ENCODE assay signal across 8 cellular contexts in the genomic region with DNA sequence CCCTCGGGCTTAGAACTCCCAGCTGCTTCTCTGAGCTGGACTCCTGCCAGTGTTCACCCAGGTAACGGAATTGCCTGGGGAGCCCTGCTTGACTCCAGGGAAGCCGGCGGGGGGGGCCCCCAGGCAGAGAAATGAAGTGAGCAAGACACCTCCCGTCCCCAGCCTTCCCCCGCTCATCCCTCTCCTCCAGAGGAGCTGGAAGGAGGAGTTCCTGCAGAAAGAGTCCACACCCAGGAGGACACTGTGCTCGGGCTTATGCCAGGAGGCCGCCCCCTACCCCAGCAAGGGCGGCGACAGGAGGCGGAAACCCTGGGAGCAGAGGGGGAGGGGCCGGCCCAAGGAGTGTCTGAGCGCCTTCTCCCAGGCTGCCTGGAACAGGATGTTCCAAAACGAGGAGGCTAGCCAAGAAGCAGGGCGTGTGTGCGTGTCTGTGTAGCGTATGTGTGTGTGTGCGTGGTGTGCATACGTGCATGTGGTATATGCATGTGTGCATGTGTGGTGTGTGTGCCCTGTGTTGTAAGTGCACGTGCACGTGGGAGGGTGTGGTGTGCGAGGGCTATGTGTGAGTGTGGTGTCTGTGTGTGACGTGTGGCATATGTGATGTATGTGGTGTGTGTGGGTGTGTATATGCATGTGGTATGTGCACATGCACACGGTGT.
DNase-seq lines count a peak whose midpoint lies in the region; ATAC-seq and TF ChIP-seq lines count a peak whose summit lies in the region.

No MANE protein-coding gene starts in this region.

- peak overlapping the region; percentile 1 for H3K18ac ChIP-seq in mesendoderm (ENCODE audit: low read length)

- H3K9me3 Mint-ChIP-seq in activated naive CD8-positive, alpha-beta T cell treated with anti-CD3 and anti-CD28 coated beads, Interleukin-2, amount 50 U/mL, for 24 hours: no peaks in the 10 kb centered on the region

- no peak for ATAC-seq in activated naive CD8-positive, alpha-beta T cell treated with anti-CD3 and anti-CD28 coated beads, Interleukin-2, amount 50 U/mL, for 24 hours
- no peak for ATAC-seq in HG03139 (IDR thresholded peaks at IDR 0.05; ENCODE audit: unreplicated experiment)

- DNase-seq in AG08396 (ENCODE audit: low spot score) (peak; percentile 17), NCI-H1105 treated with DMSO at 0.1 percent for 48 hours (lab: John Stamatoyannopoulos, UW) (peak; percentile 46), dorsolateral prefrontal cortex (peak in 8 of 10 donors; percentile 13 to 78 (median 64)), mesendoderm (peak; percentile 92), GM10248 (ENCODE audit: extremely low spot score) (no peak)
- DNase-seq in activated naive CD4-positive, alpha-beta T cell (lab: John Stamatoyannopoulos, UW): no peak
- DNase-seq in activated naive CD8-positive, alpha-beta T cell treated with anti-CD3 and anti-CD28 coated beads, Interleukin-2, amount 50 U/mL, for 24 hours: no peak

- no peaks in the 10 kb centered on the region for H3K79me2 ChIP-seq in mesendoderm (ENCODE audit: control insufficient read depth, insufficient read depth, low read length)

- H3K79me1 ChIP-seq in mesendoderm (ENCODE audit: low read length): no peaks in the 10 kb centered on the region

- no CpG with 5 or more reads among the region's 24 CpGs for WGBS in mesendoderm (ENCODE audit: extremely low coverage, insufficient coverage, low lambda C conversion rate)

- H3K56ac ChIP-seq in mesendoderm (ENCODE audit: low read length): peak overlapping the region; percentile 90

- intact Hi-C loops in dorsolateral prefrontal cortex (cut with DNase I): loop anchor here (2.0 to 5.0 kb wide), 3 partner anchors 35 to 110 kb away; a partner anchor contains a TSS

- H3K4me3 ChIP-seq in dorsolateral prefrontal cortex (peak overlapping the region in 27 of 59 donors; percentile 5 to 39 (median 19)), mesendoderm (ENCODE audit: low read length) (no peak overlapping the region)

- no peak overlapping the region for H3K4me3 Mint-ChIP-seq in activated naive CD8-positive, alpha-beta T cell treated with anti-CD3 and anti-CD28 coated beads, Interleukin-2, amount 50 U/mL, for 24 hours

- peak overlapping the region; percentile 86 for H2BK5ac ChIP-seq in mesendoderm (ENCODE audit: low read length)

- H3K4me1 ChIP-seq in mesendoderm (ENCODE audit: control insufficient read depth, low read depth, low read length): peaks cover 27% of the 10 kb centered on the region

- no peaks in the 10 kb centered on the region for H3K36me3 Mint-ChIP-seq in activated naive CD8-positive, alpha-beta T cell treated with anti-CD3 and anti-CD28 coated beads, Interleukin-2, amount 50 U/mL, for 24 hours (ENCODE audit: low read depth)

- no peak overlapping the region for H2BK15ac ChIP-seq in mesendoderm (replicated peaks; ENCODE audit: low read depth)

- H3K4me1 Mint-ChIP-seq in activated naive CD8-positive, alpha-beta T cell treated with anti-CD3 and anti-CD28 coated beads, Interleukin-2, amount 50 U/mL, for 24 hours: peaks cover 15% of the 10 kb centered on the region

- H3K36me3 ChIP-seq in mesendoderm (ENCODE audit: control insufficient read depth, insufficient read depth, low read length): no peaks in the 10 kb centered on the region

- H3K27me3 ChIP-seq in dorsolateral prefrontal cortex (no peaks in the 10 kb centered on the region), mesendoderm (ENCODE audit: insufficient read depth, low read length, poor library complexity) (no peaks in the 10 kb centered on the region)

- H3K27ac ChIP-seq in dorsolateral prefrontal cortex (peak overlapping the region in 52 of 59 donors; percentile 34 to 96 (median 90)), mesendoderm (ENCODE audit: low read depth, low read length) (no peak overlapping the region)

- no peak overlapping the region for H3K4ac ChIP-seq in mesendoderm (ENCODE audit: low read depth, low read length)

- CTCF ChIA-PET in GM10248 (lab: Yijun Ruan, JAX): interaction anchor here (0.9 kb wide), 1 partner anchor 9 kb away, joined by 3 read pairs; no protein-coding TSS in a partner anchor

- POLR2A ChIA-PET in GM10248 (lab: Yijun Ruan, JAX): no interaction called here

- H2AK5ac ChIP-seq in mesendoderm (ENCODE audit: low read length): peak overlapping the region; percentile 98

- H3K9ac ChIP-seq in mesendoderm (ENCODE audit: low read length): peak overlapping the region; percentile 47

- no peak overlapping the region for H4K5ac ChIP-seq in mesendoderm (ENCODE audit: low read length)

- no peak for TF ChIP-seq CTCF in dorsolateral prefrontal cortex (IDR thresholded peaks at IDR 0.05 in 54 of 56, conservative IDR thresholded peaks at IDR 0.05 in 2 of 56; ENCODE audit: low read depth in 1 of 56, partially characterized antibody in 56 of 56)
- no peak for TF ChIP-seq CTCF in GM10248 (IDR thresholded peaks at IDR 0.05; ENCODE audit: control extremely low read depth, extremely low read depth, low read depth, missing control alignments)

- peak overlapping the region; percentile 72 for H3K23ac ChIP-seq in mesendoderm (ENCODE audit: low read length)

- no peak overlapping the region for H3K27ac Mint-ChIP-seq in activated naive CD8-positive, alpha-beta T cell treated with anti-CD3 and anti-CD28 coated beads, Interleukin-2, amount 50 U/mL, for 24 hours

- H3K4me2 ChIP-seq in mesendoderm (ENCODE audit: low read length): no peak overlapping the region

- no peak overlapping the region for H2BK120ac ChIP-seq in mesendoderm (ENCODE audit: low read depth, low read length)

- H4K8ac ChIP-seq in mesendoderm (ENCODE audit: low read depth, low read length): no peak overlapping the region

- peaks cover 3% of the 10 kb centered on the region for H3K27me3 Mint-ChIP-seq in activated naive CD8-positive, alpha-beta T cell treated with anti-CD3 and anti-CD28 coated beads, Interleukin-2, amount 50 U/mL, for 24 hours

Comparison
In these comparisons a context has a peak if more than half of its experiments do, and no peak if none do; other contexts are left out.
1. DNase-seq: peak in AG08396 (single experiment), NCI-H1105 treated with DMSO at 0.1 percent for 48 hours (single experiment), dorsolateral prefrontal cortex (8 of 10) and mesendoderm (single experiment); none in activated naive CD4-positive, alpha-beta T cell (0 of 4), activated naive CD8-positive, alpha-beta T cell treated with anti-CD3 and anti-CD28 coated beads, Interleukin-2, amount 50 U/mL, for 24 hours (single experiment) and GM10248 (single experiment).